ENCODE assay signal across 12 cellular contexts in genomic region chr5:120684749-120685415, GRCh38.
DNase-seq lines count a peak whose midpoint lies in the region; ATAC-seq and TF ChIP-seq lines count a peak whose summit lies in the region.
"Had no signal": no experiment of that assay in that cellular context is flagged by ENCODE, and none has a peak within 500 bp of the region (broad histone marks: within the 10 kb centered on the region; RNA-seq: fewer than 3 reads in every experiment).

No MANE protein-coding gene starts in this region.

- peaks cover 5% of the 10 kb centered on the region; the same call in 1 of the 2 replicates for H3K27me3 Mint-ChIP-seq in WTC11 (ENCODE audit: low read depth)

- no peaks in the 10 kb centered on the region for H3K27me3 ChIP-seq in osteoblast (ENCODE audit: insufficient read depth, low read length)
- H3K27me3 ChIP-seq: left lung had no signal

- peaks cover 24% of the 10 kb centered on the region for H3K79me2 ChIP-seq in osteoblast (ENCODE audit: insufficient read depth, low read length)

- POLR2A ChIA-PET in WTC11 (lab: Charles Lee) = no interaction called here

- peaks cover 29% of the 10 kb centered on the region for H3K4me1 Mint-ChIP-seq in WTC11

- DNase-seq in GM12865 (ENCODE audit: low read depth) = peak; percentile 1
- peak; percentile 31 for DNase-seq in WTC11 (ENCODE audit: low spot score)
- peak; percentile 32 for DNase-seq in osteoblast (ENCODE audit: insufficient read length, low spot score, missing footprints)
- DNase-seq in activated naive CD4-positive, alpha-beta T cell treated with Interleukin-2 at 50 U/mL for 16 hours = no peak
- no peak for DNase-seq in NCI-H1092 treated with DMSO at 0.1 percent for 48 hours (lab: John Stamatoyannopoulos, UW)
- DNase-seq: effector CD4-positive, alpha-beta T cell; left lung; SIG-M5; small intestine had no signal

- H3K27ac Mint-ChIP-seq in WTC11 = no peak overlapping the region

- no peaks in the 10 kb centered on the region for H3K36me3 Mint-ChIP-seq in WTC11

- no peak overlapping the region for H3K4me2 ChIP-seq in osteoblast (ENCODE audit: insufficient read depth, low read length)

- H2AFZ ChIP-seq in osteoblast (ENCODE audit: low read length) = no peak overlapping the region

- H3K4me3 ChIP-seq in GM12865 (ENCODE audit: low read depth, low read length) = no peak overlapping the region
- no peak overlapping the region for H3K4me3 ChIP-seq in osteoblast (ENCODE audit: insufficient read depth, low read length)
- H3K4me3 ChIP-seq: left lung had no signal

- H3K4me3 Mint-ChIP-seq in WTC11 = no peak overlapping the region

- no peak overlapping the region for H3K27ac ChIP-seq in osteoblast (ENCODE audit: low read depth, low read length)
- H3K27ac ChIP-seq: left lung had no signal

- ATAC-seq in HG03342 (IDR thresholded peaks at IDR 0.05; ENCODE audit: unreplicated experiment) (peak; percentile 57), WTC11 (peak; percentile 95), GM18873 (IDR thresholded peaks at IDR 0.05; ENCODE audit: low FRiP score, unreplicated experiment) (no peak), HG03520 (IDR thresholded peaks at IDR 0.05; ENCODE audit: unreplicated experiment) (no peak)
- ATAC-seq: left lung had no signal

- H3K4me1 ChIP-seq in osteoblast (ENCODE audit: insufficient read depth, low read length) = peaks cover 31% of the 10 kb centered on the region
- H3K4me1 ChIP-seq: left lung had no signal

- no peaks in the 10 kb centered on the region for H3K9me3 Mint-ChIP-seq in WTC11

- no peaks in the 10 kb centered on the region for H3K9me3 ChIP-seq in osteoblast (ENCODE audit: low read depth, low read length)
- H3K9me3 ChIP-seq: left lung had no signal

- TF ChIP-seq CTCF in GM12865 (IDR thresholded peaks at IDR 0.05; ENCODE audit: insufficient read depth, low read depth, low read length, missing control alignments) (no peak), WTC11 (IDR thresholded peaks at IDR 0.05) (no peak), osteoblast (IDR thresholded peaks at IDR 0.05; ENCODE audit: extremely low read depth, low read depth, low read length) (peak; percentile 48)

- H4K20me1 ChIP-seq in osteoblast (ENCODE audit: insufficient read depth, low read length) = no peaks in the 10 kb centered on the region

- CTCF ChIA-PET in WTC11 (lab: Charles Lee) = no interaction called here

- H3K36me3 ChIP-seq in osteoblast (ENCODE audit: insufficient read depth, low read length) = peaks cover 9% of the 10 kb centered on the region
- H3K36me3 ChIP-seq: left lung had no signal

TF ChIP-seq in WTC11, 78 proteins besides CTCF, POLR2A, EP300 and RAD21 (continues in another document):
- TF ChIP-seq MYBL2 (CRISPR knock-in tag; IDR thresholded peaks at IDR 0.05) (no peak), TEAD4 (CRISPR knock-in tag; IDR thresholded peaks at IDR 0.05) (no peak), ZNF317 (CRISPR knock-in tag; IDR thresholded peaks at IDR 0.05; ENCODE audit: borderline replicate concordance, low read depth) (no peak), RORB (CRISPR knock-in tag; IDR thresholded peaks at IDR 0.05) (no peak), TP53 (CRISPR knock-in tag; IDR thresholded peaks at IDR 0.05) (no peak), NFATC4 (CRISPR knock-in tag; IDR thresholded peaks at IDR 0.05) (no peak), TEAD1 (CRISPR knock-in tag; IDR thresholded peaks at IDR 0.05) (no peak), RELA (CRISPR knock-in tag; IDR thresholded peaks at IDR 0.05; ENCODE audit: borderline replicate concordance) (no peak), PRDM15 (CRISPR knock-in tag; IDR thresholded peaks at IDR 0.05) (no peak), ESRRA (CRISPR knock-in tag; IDR thresholded peaks at IDR 0.05; ENCODE audit: borderline replicate concordance) (no peak), ZNF281 (CRISPR knock-in tag; IDR thresholded peaks at IDR 0.05) (no peak)
- TF ChIP-seq, protein P1, sequence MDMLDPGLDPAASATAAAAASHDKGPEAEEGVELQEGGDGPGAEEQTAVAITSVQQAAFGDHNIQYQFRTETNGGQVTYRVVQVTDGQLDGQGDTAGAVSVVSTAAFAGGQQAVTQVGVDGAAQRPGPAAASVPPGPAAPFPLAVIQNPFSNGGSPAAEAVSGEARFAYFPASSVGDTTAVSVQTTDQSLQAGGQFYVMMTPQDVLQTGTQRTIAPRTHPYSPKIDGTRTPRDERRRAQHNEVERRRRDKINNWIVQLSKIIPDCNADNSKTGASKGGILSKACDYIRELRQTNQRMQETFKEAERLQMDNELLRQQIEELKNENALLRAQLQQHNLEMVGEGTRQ (CRISPR knock-in tag; IDR thresholded peaks at IDR 0.05) = no peak
- TF ChIP-seq, protein P2, sequence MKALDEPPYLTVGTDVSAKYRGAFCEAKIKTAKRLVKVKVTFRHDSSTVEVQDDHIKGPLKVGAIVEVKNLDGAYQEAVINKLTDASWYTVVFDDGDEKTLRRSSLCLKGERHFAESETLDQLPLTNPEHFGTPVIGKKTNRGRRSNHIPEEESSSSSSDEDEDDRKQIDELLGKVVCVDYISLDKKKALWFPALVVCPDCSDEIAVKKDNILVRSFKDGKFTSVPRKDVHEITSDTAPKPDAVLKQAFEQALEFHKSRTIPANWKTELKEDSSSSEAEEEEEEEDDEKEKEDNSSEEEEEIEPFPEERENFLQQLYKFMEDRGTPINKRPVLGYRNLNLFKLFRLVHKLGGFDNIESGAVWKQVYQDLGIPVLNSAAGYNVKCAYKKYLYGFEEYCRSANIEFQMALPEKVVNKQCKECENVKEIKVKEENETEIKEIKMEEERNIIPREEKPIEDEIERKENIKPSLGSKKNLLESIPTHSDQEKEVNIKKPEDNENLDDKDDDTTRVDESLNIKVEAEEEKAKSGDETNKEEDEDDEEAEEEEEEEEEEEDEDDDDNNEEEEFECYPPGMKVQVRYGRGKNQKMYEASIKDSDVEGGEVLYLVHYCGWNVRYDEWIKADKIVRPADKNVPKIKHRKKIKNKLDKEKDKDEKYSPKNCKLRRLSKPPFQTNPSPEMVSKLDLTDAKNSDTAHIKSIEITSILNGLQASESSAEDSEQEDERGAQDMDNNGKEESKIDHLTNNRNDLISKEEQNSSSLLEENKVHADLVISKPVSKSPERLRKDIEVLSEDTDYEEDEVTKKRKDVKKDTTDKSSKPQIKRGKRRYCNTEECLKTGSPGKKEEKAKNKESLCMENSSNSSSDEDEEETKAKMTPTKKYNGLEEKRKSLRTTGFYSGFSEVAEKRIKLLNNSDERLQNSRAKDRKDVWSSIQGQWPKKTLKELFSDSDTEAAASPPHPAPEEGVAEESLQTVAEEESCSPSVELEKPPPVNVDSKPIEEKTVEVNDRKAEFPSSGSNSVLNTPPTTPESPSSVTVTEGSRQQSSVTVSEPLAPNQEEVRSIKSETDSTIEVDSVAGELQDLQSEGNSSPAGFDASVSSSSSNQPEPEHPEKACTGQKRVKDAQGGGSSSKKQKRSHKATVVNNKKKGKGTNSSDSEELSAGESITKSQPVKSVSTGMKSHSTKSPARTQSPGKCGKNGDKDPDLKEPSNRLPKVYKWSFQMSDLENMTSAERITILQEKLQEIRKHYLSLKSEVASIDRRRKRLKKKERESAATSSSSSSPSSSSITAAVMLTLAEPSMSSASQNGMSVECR (CRISPR knock-in tag; IDR thresholded peaks at IDR 0.05; ENCODE audit: borderline replicate concordance) = no peak

Comparison
In these comparisons a context has a peak if more than half of its experiments do, and no peak if none do; other contexts are left out.
1. DNase-seq: peak in GM12865 (single experiment), WTC11 (single experiment) and osteoblast (single experiment); none in activated naive CD4-positive, alpha-beta T cell treated with Interleukin-2 at 50 U/mL for 16 hours (single experiment) and NCI-H1092 treated with DMSO at 0.1 percent for 48 hours (single experiment).
2. ATAC-seq: peak in HG03342 (single experiment) and WTC11 (single experiment); none in GM18873 (single experiment) and HG03520 (single experiment).